ENCODE assay signal across 19 cellular contexts in the genomic region with DNA sequence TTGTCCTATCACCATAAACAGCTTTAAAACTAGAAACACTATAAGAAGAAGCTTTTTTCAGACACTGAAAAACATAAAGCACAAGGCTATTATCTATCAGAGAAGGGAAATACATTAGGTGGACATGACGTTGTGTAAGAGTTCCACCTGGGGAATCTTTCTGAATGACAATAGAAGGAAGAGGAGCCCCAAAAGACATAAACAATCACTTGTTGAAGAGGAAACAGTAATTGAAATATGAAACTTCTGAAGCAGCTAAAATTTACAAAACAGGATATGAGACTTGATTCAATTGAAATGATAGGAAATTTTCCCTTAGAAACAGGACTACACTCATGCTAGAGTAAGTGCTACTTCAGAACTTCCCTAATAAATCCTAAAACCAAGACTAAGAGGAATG.
"Had no signal": no experiment of that assay in that cellular context is flagged by ENCODE, and none has a peak within 500 bp of the region (broad histone marks: within the 10 kb centered on the region; RNA-seq: fewer than 3 reads in every experiment).

No MANE protein-coding gene starts in this region.

- H3K27me3 Mint-ChIP-seq: dendritic cell treated with granulocyte-macrophage colony-stimulating factor and Interleukin-4, amounts not matched to agents 40 ng/mL and 50 ng/mL, for 4 days had no signal

- H3K9me3 ChIP-seq: colonic mucosa, prostate gland, thyroid gland had no signal

- H3K27ac Mint-ChIP-seq: dendritic cell treated with granulocyte-macrophage colony-stimulating factor and Interleukin-4, amounts not matched to agents 40 ng/mL and 50 ng/mL, for 4 days; natural killer cell; stimulated activated effector memory CD8-positive, alpha-beta T cell treated with anti-CD3 and anti-CD28 coated beads, Interleukin-12 subunit alpha, Interleukin-12 subunit beta, amount 100 ng/mL, for 72 hours had no signal

- DNase-seq: colonic mucosa; effector memory CD4-positive, alpha-beta T cell; head of caudate nucleus; left ventricle myocardium superior; lower lobe of right lung; natural killer cell; stimulated activated CD4-positive, alpha-beta T cell treated with anti-CD3 and anti-CD28 coated beads, Interleukin-12 subunit alpha, Interleukin-12 subunit beta, amount 100 ng/mL, for 4 hours; stimulated activated CD4-positive, alpha-beta T cell treated with anti-CD3 and anti-CD28 coated beads, Interleukin-1b, Interleukin-23, amount 100 ng/mL, for 48 hours; stimulated activated CD4-positive, alpha-beta T cell treated with anti-CD3 and anti-CD28 coated beads, Interleukin-4, amount 100 ng/mL, for 1 hour; stimulated activated naive CD4-positive, alpha-beta T cell treated with Interleukin-2 at 50 U/mL for 16 hours; stomach; thyroid gland; trophoblast cell had no signal

- ATAC-seq: left ventricle myocardium superior; lower lobe of right lung; natural killer cell; sciatic nerve; stimulated activated effector memory CD8-positive, alpha-beta T cell treated with anti-CD3 and anti-CD28 coated beads, Interleukin-12 subunit alpha, Interleukin-12 subunit beta, amount 100 ng/mL, for 72 hours had no signal

- H3K4me1 Mint-ChIP-seq: natural killer cell; stimulated activated effector memory CD8-positive, alpha-beta T cell treated with anti-CD3 and anti-CD28 coated beads, Interleukin-12 subunit alpha, Interleukin-12 subunit beta, amount 100 ng/mL, for 72 hours had no signal

- H3K27ac ChIP-seq: colonic mucosa, lower lobe of right lung, prostate gland, right atrium auricular region, stomach, thyroid gland had no signal

- H3K27me3 ChIP-seq: colonic mucosa, right atrium auricular region, stomach, thyroid gland had no signal

- H3K4me1 ChIP-seq: colonic mucosa, lower lobe of right lung, prostate gland, right atrium auricular region, stomach, thyroid gland had no signal

- H3K4me2 ChIP-seq: smooth muscle cell had no signal

- H3K4me3 Mint-ChIP-seq: dendritic cell treated with granulocyte-macrophage colony-stimulating factor and Interleukin-4, amounts not matched to agents 40 ng/mL and 50 ng/mL, for 4 days; natural killer cell; stimulated activated effector memory CD8-positive, alpha-beta T cell treated with anti-CD3 and anti-CD28 coated beads, Interleukin-12 subunit alpha, Interleukin-12 subunit beta, amount 100 ng/mL, for 72 hours had no signal

- H3K36me3 Mint-ChIP-seq: natural killer cell; stimulated activated effector memory CD8-positive, alpha-beta T cell treated with anti-CD3 and anti-CD28 coated beads, Interleukin-12 subunit alpha, Interleukin-12 subunit beta, amount 100 ng/mL, for 72 hours had no signal
